8 cellular contexts compared by ENCODE assay signal in genomic region chr17:72407336-72408121, GRCh38.
DNase-seq lines count a peak whose midpoint lies in the region; ATAC-seq and TF ChIP-seq lines count a peak whose summit lies in the region.

No MANE protein-coding gene starts in this region.

- no peak for TF ChIP-seq CTCF in AG09309 (IDR thresholded peaks at IDR 0.05; ENCODE audit: control insufficient read depth, insufficient read depth, low read depth, low read length, missing control alignments)
- no peak for TF ChIP-seq CTCF in CD8-positive, alpha-beta T cell (IDR thresholded peaks at IDR 0.05)

- no peaks in the 10 kb centered on the region for H3K9me3 ChIP-seq in CD8-positive, alpha-beta T cell (ENCODE audit: low read length)

- POLR2A ChIA-PET in CD8-positive, alpha-beta T cell (lab: Charles Lee) = no interaction called here

- DNase-seq in AG09309 (ENCODE audit: low read depth) = peak; percentile 93
- DNase-seq in NCI-H345 (lab: John Stamatoyannopoulos, UW) = peak; percentile 96
- peak; percentile 66 for DNase-seq in cerebellum (ENCODE audit: low spot score)
- peak; percentile 59 to 95 for DNase-seq in lung microvascular endothelial cell (ENCODE audit: low read depth in 2 of 2)
- no peak for DNase-seq in CD8-positive, alpha-beta T cell
- DNase-seq in KG1 (lab: John Stamatoyannopoulos, UW) = no peak

- no peaks in the 10 kb centered on the region for H3K4me1 ChIP-seq in CD8-positive, alpha-beta T cell (ENCODE audit: insufficient read depth, low read length)

- no peak overlapping the region for H3K4me3 Mint-ChIP-seq in CD8-positive, alpha-beta T cell

- peak; percentile 70 for ATAC-seq in GM19328 (IDR thresholded peaks at IDR 0.05; ENCODE audit: unreplicated experiment)
- peak; percentile 83 for ATAC-seq in HG03159 (IDR thresholded peaks at IDR 0.05; ENCODE audit: unreplicated experiment)
- no peak for ATAC-seq in CD8-positive, alpha-beta T cell

- H3K27ac Mint-ChIP-seq in CD8-positive, alpha-beta T cell = no peak overlapping the region

- H3K27me3 ChIP-seq in CD8-positive, alpha-beta T cell (ENCODE audit: insufficient read depth, low read length) = no peaks in the 10 kb centered on the region

- H3K4me3 ChIP-seq in AG09309 (ENCODE audit: control insufficient read depth, low read depth, low read length) = no peak overlapping the region; the same call in 1 of the 2 replicates
- no peak overlapping the region for H3K4me3 ChIP-seq in CD8-positive, alpha-beta T cell (ENCODE audit: low read depth, low read length)

- H3K9me3 Mint-ChIP-seq in CD8-positive, alpha-beta T cell = no peaks in the 10 kb centered on the region

- no peak overlapping the region for H3K27ac ChIP-seq in CD8-positive, alpha-beta T cell (ENCODE audit: low read depth, low read length)

- H3K36me3 Mint-ChIP-seq in CD8-positive, alpha-beta T cell = no peaks in the 10 kb centered on the region

- CTCF ChIA-PET in CD8-positive, alpha-beta T cell (lab: Charles Lee) = no interaction called here

- intact Hi-C loops in CD8-positive, alpha-beta T cell (cut with DNase I, micrococcal nuclease) = no loop called here

- no peaks in the 10 kb centered on the region for H3K27me3 Mint-ChIP-seq in CD8-positive, alpha-beta T cell (ENCODE audit: low read depth)

- H3K36me3 ChIP-seq in CD8-positive, alpha-beta T cell (ENCODE audit: insufficient read depth, low read length) = no peaks in the 10 kb centered on the region

- H3K4me1 Mint-ChIP-seq in CD8-positive, alpha-beta T cell (ENCODE audit: low read depth) = no peaks in the 10 kb centered on the region

Comparison
In these comparisons a context has a peak if more than half of its experiments do, and no peak if none do; other contexts are left out.
1. DNase-seq: peak in AG09309 (single experiment), NCI-H345 (single experiment), cerebellum (single experiment) and lung microvascular endothelial cell (2 of 2); none in CD8-positive, alpha-beta T cell (0 of 7) and KG1 (single experiment).